21 cellular contexts compared by ENCODE assay signal in the genomic region with DNA sequence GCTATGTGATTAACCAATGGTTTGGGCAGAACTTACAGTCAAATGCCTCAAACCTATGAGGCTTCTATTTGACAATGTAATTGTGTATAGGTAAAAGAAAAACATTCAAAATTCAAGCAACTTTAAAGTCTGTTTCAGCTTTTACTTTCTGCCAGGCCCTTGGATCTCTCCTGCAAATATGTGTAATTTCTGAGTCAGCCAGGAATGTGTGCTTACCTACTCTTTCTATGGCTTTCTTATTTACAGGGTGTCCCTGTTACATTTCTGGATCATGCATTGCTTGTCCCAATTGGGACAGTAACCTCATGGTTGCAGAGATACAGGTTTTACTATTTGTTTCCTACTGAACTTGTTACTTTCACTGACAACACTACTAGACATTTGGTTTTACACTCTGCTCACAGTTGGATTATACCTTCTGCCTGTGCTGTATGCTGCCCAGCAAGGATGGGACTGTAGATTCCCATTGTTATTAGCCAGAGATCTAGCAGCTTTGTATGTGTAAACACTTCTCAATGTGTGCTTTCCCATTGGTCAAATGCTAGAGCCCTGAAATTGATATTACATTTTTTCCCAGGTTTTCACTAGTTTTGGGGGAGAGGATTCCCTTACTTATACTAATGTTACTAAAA.
DNase-seq lines count a peak whose midpoint lies in the region; ATAC-seq and TF ChIP-seq lines count a peak whose summit lies in the region.
"Had no signal": no experiment of that assay in that cellular context is flagged by ENCODE, and none has a peak within 500 bp of the region (broad histone marks: within the 10 kb centered on the region; RNA-seq: fewer than 3 reads in every experiment).

No MANE protein-coding gene starts in this region.

- no peak for ATAC-seq in stimulated activated memory B cell treated with anti-CD40 and anti-IgM and Interleukin-4, amounts not matched to agents 10 μg/mL and 1 μg/mL and 100 μg/mL, for 72 hours
- ATAC-seq: mucosa of descending colon had no signal

- no peak overlapping the region for H3K4me3 Mint-ChIP-seq in stimulated activated memory B cell treated with anti-CD40 and anti-IgM and Interleukin-4, amounts not matched to agents 10 μg/mL and 1 μg/mL and 100 μg/mL, for 72 hours
- H3K4me3 Mint-ChIP-seq: activated naive CD4-positive, alpha-beta T cell treated with anti-CD3 and anti-CD28 coated beads for 36 hours; CD8-positive, alpha-beta memory T cell; type B pancreatic cell had no signal

- no peak overlapping the region for H3K4me2 ChIP-seq in hepatocyte

- H3K36me3 ChIP-seq in ACC112 (ENCODE audit: insufficient read depth, low read length) (no peaks in the 10 kb centered on the region), hepatocyte (replicated peaks; ENCODE audit: insufficient read depth, low read depth) (no peaks in the 10 kb centered on the region)

- H3K36me3 Mint-ChIP-seq in stimulated activated memory B cell treated with anti-CD40 and anti-IgM and Interleukin-4, amounts not matched to agents 10 μg/mL and 1 μg/mL and 100 μg/mL, for 72 hours: no peaks in the 10 kb centered on the region
- H3K36me3 Mint-ChIP-seq: CD8-positive, alpha-beta memory T cell; type B pancreatic cell had no signal

- H3K9me3 Mint-ChIP-seq in stimulated activated memory B cell treated with anti-CD40 and anti-IgM and Interleukin-4, amounts not matched to agents 10 μg/mL and 1 μg/mL and 100 μg/mL, for 72 hours: no peaks in the 10 kb centered on the region
- H3K9me3 Mint-ChIP-seq: activated naive CD4-positive, alpha-beta T cell treated with anti-CD3 and anti-CD28 coated beads for 36 hours had no signal

- H2AFZ ChIP-seq in ACC112 (ENCODE audit: low read length, unreplicated experiment) (peak overlapping the region; percentile 52), hepatocyte (no peak overlapping the region)

- H3K4me3 ChIP-seq in ACC112 (ENCODE audit: low read depth, low read length) (no peak overlapping the region), hepatocyte (no peak overlapping the region)
- H3K4me3 ChIP-seq: mucosa of descending colon had no signal

- DNase-seq in HPDE6-E6E7 (ENCODE audit: extremely low spot score): peak; percentile 20
- peak; percentile 46 for DNase-seq in astrocyte of the hippocampus (ENCODE audit: low read depth, low spot score)
- DNase-seq in hepatocyte (ENCODE audit: low spot score): peak; percentile 8
- DNase-seq in NCI-H1417 treated with DMSO at 0.1 percent for 48 hours (lab: John Stamatoyannopoulos, UW): no peak
- no peak for DNase-seq in COLO829 (ENCODE audit: low spot score)
- no peak for DNase-seq in DMS79 treated with DMSO at 0.1 percent for 48 hours (lab: John Stamatoyannopoulos, UW)
- DNase-seq: activated CD4-positive, alpha-beta T cell treated with anti-CD3 and anti-CD28 coated beads for 4 hours; activated naive CD4-positive, alpha-beta T cell treated with anti-CD3 and anti-CD28 coated beads for 36 hours; CD8-positive, alpha-beta memory T cell; effector CD8-positive, alpha-beta T cell; GF-D8; KG1; mucosa of descending colon; NCI-H1436; NCI-H2227 treated with DMSO at 0.1 percent for 48 hours; NK-92 treated with Interleukin-12 subunit alpha and Interleukin-12 subunit beta, amount 100 ng/mL, for 24 hours; nucleus accumbens; SHP77 had no signal

- H3K9me3 ChIP-seq in hepatocyte (ENCODE audit: low read depth): no peaks in the 10 kb centered on the region
- H3K9me3 ChIP-seq: mucosa of descending colon had no signal

- H3K27ac Mint-ChIP-seq in stimulated activated memory B cell treated with anti-CD40 and anti-IgM and Interleukin-4, amounts not matched to agents 10 μg/mL and 1 μg/mL and 100 μg/mL, for 72 hours: no peak overlapping the region
- H3K27ac Mint-ChIP-seq: activated naive CD4-positive, alpha-beta T cell treated with anti-CD3 and anti-CD28 coated beads for 36 hours; type B pancreatic cell had no signal

- H3K27me3 ChIP-seq in ACC112 (ENCODE audit: insufficient read depth, low read length) (no peaks in the 10 kb centered on the region), hepatocyte (no peaks in the 10 kb centered on the region)

- H3K4me1 ChIP-seq in ACC112 (ENCODE audit: control insufficient read depth, insufficient read depth, low read length, unreplicated experiment) (peaks cover 13% of the 10 kb centered on the region), hepatocyte (ENCODE audit: insufficient read depth) (no peaks in the 10 kb centered on the region)

- H3K27me3 Mint-ChIP-seq in stimulated activated memory B cell treated with anti-CD40 and anti-IgM and Interleukin-4, amounts not matched to agents 10 μg/mL and 1 μg/mL and 100 μg/mL, for 72 hours: no peaks in the 10 kb centered on the region
- H3K27me3 Mint-ChIP-seq: type B pancreatic cell had no signal

- no peaks in the 10 kb centered on the region for H3K4me1 Mint-ChIP-seq in stimulated activated memory B cell treated with anti-CD40 and anti-IgM and Interleukin-4, amounts not matched to agents 10 μg/mL and 1 μg/mL and 100 μg/mL, for 72 hours
- H3K4me1 Mint-ChIP-seq: CD8-positive, alpha-beta memory T cell had no signal

- no peaks in the 10 kb centered on the region for H4K20me1 ChIP-seq in hepatocyte (ENCODE audit: insufficient read depth, poor library complexity, severe bottlenecking)

- no peaks in the 10 kb centered on the region for H3K9me2 ChIP-seq in hepatocyte (replicated peaks; ENCODE audit: insufficient read depth)

- H3K27ac ChIP-seq in ACC112 (ENCODE audit: low read depth, low read length) (no peak overlapping the region), hepatocyte (peak overlapping the region; percentile 24)

- no peak for TF ChIP-seq CTCF in hepatocyte (IDR thresholded peaks at IDR 0.05; ENCODE audit: poor library complexity)

- no peaks in the 10 kb centered on the region for H3K79me2 ChIP-seq in ACC112 (ENCODE audit: control insufficient read depth, insufficient read depth, low read length, unreplicated experiment)
- no peaks in the 10 kb centered on the region for H3K79me2 ChIP-seq in hepatocyte

Comparison
In these comparisons a context has a peak if more than half of its experiments do, and no peak if none do; other contexts are left out.
1. DNase-seq: peak in HPDE6-E6E7 (single experiment), astrocyte of the hippocampus (single experiment) and hepatocyte (single experiment); none in NCI-H1417 treated with DMSO at 0.1 percent for 48 hours (single experiment), COLO829 (single experiment) and DMS79 treated with DMSO at 0.1 percent for 48 hours (single experiment).